Comparison of ENCODE assay signal across 24 cellular contexts in genomic region chr7:13949939-13950338, GRCh38.
"Had no signal": no experiment of that assay in that cellular context is flagged by ENCODE, and none has a peak within 500 bp of the region (broad histone marks: within the 10 kb centered on the region; RNA-seq: fewer than 3 reads in every experiment).

No MANE protein-coding gene starts in this region.

- ATAC-seq: activated CD8-positive, alpha-beta T cell treated with anti-CD3 and anti-CD28 coated beads for 36 hours; activated T-cell treated with anti-CD3 and anti-CD28 coated beads, Interleukin-2, amount 50 U/mL, for 4 hours; activated T-helper 17 cell treated with anti-CD3 and anti-CD28 coated beads, Interleukin-2, amount 50 U/mL, for 72 hours; foreskin keratinocyte; left ventricle myocardium superior; psoas muscle had no signal

- H3K36me3 Mint-ChIP-seq: naive B cell had no signal

- H3K27me3 Mint-ChIP-seq: activated CD4-positive, alpha-beta T cell treated with anti-CD3 and anti-CD28 coated beads, Interleukin-2, amount 10 ng/mL, durations not matched to agents 7 days and 5 days; activated CD8-positive, alpha-beta T cell treated with anti-CD3 and anti-CD28 coated beads for 36 hours; activated T-helper 17 cell treated with anti-CD3 and anti-CD28 coated beads, Interleukin-2, amount 50 U/mL, for 72 hours; naive B cell had no signal

- H3K4me1 Mint-ChIP-seq: activated CD4-positive, alpha-beta T cell treated with anti-CD3 and anti-CD28 coated beads, Interleukin-2, amount 10 ng/mL, durations not matched to agents 7 days and 5 days; activated T-helper 17 cell treated with anti-CD3 and anti-CD28 coated beads, Interleukin-2, amount 50 U/mL, for 72 hours; naive B cell had no signal

- H3K9me3 Mint-ChIP-seq: activated CD4-positive, alpha-beta T cell treated with anti-CD3 and anti-CD28 coated beads, Interleukin-2, amount 10 ng/mL, durations not matched to agents 7 days and 5 days; activated T-cell treated with anti-CD3 and anti-CD28 coated beads, Interleukin-2, amount 50 U/mL, for 4 hours; activated T-helper 17 cell treated with anti-CD3 and anti-CD28 coated beads, Interleukin-2, amount 50 U/mL, for 72 hours; endodermal cell; neural crest cell had no signal

- H3K4me3 Mint-ChIP-seq: activated CD4-positive, alpha-beta T cell treated with anti-CD3 and anti-CD28 coated beads, Interleukin-2, amount 10 ng/mL, durations not matched to agents 7 days and 5 days; activated CD8-positive, alpha-beta T cell treated with anti-CD3 and anti-CD28 coated beads for 36 hours; activated T-cell treated with anti-CD3 and anti-CD28 coated beads, Interleukin-2, amount 50 U/mL, for 4 hours; activated T-helper 17 cell treated with anti-CD3 and anti-CD28 coated beads, Interleukin-2, amount 50 U/mL, for 72 hours; endodermal cell; naive B cell; neural crest cell had no signal

- H3K27me3 ChIP-seq: brain microvascular endothelial cell, esophagus muscularis mucosa, foreskin keratinocyte, spleen, transverse colon had no signal

- H3K79me2 ChIP-seq: parathyroid adenoma had no signal

- H2AFZ ChIP-seq: parathyroid adenoma had no signal

- H3K4me1 ChIP-seq: foreskin keratinocyte, parathyroid adenoma, psoas muscle had no signal

- H3K27ac ChIP-seq: brain microvascular endothelial cell, esophagus muscularis mucosa, foreskin keratinocyte, parathyroid adenoma, psoas muscle, spleen, transverse colon had no signal

- DNase-seq: activated CD4-positive, alpha-beta T cell treated with anti-CD3 and anti-CD28 coated beads for 1 hour; activated CD4-positive, alpha-beta T cell treated with anti-CD3 and anti-CD28 coated beads, Interleukin-2, amount 10 ng/mL, durations not matched to agents 7 days and 5 days; activated CD8-positive, alpha-beta T cell treated with anti-CD3 and anti-CD28 coated beads for 36 hours; activated gamma-delta T cell treated with Interleukin-2 at 50 U/mL for 16 hours; activated naive CD4-positive, alpha-beta T cell treated with anti-CD3 and anti-CD28 coated beads, Interleukin-2, amount 50 U/mL, for 16 hours; activated T-cell treated with anti-CD3 and anti-CD28 coated beads, Interleukin-2, amount 50 U/mL, for 4 hours; amniotic stem cell; brain microvascular endothelial cell; caudate nucleus; endodermal cell; foreskin keratinocyte; left ventricle myocardium superior; mammary epithelial cell; naive B cell; occipital lobe; psoas muscle; spleen; stimulated activated naive CD4-positive, alpha-beta T cell treated with Interleukin-2 at 50 U/mL for 16 hours; T-helper 2 cell had no signal

- H3K9ac ChIP-seq: parathyroid adenoma had no signal

- H3K9me3 ChIP-seq: esophagus muscularis mucosa, psoas muscle, spleen, transverse colon had no signal

- H3K27ac Mint-ChIP-seq: activated CD4-positive, alpha-beta T cell treated with anti-CD3 and anti-CD28 coated beads, Interleukin-2, amount 10 ng/mL, durations not matched to agents 7 days and 5 days; activated CD8-positive, alpha-beta T cell treated with anti-CD3 and anti-CD28 coated beads for 36 hours; activated T-helper 17 cell treated with anti-CD3 and anti-CD28 coated beads, Interleukin-2, amount 50 U/mL, for 72 hours; endodermal cell; naive B cell had no signal

- H3K4me3 ChIP-seq: esophagus muscularis mucosa, psoas muscle, spleen, transverse colon had no signal

- H3K36me3 ChIP-seq: brain microvascular endothelial cell, esophagus muscularis mucosa, spleen, transverse colon had no signal
